ENCODE assay signal across 12 cellular contexts in the genomic region with DNA sequence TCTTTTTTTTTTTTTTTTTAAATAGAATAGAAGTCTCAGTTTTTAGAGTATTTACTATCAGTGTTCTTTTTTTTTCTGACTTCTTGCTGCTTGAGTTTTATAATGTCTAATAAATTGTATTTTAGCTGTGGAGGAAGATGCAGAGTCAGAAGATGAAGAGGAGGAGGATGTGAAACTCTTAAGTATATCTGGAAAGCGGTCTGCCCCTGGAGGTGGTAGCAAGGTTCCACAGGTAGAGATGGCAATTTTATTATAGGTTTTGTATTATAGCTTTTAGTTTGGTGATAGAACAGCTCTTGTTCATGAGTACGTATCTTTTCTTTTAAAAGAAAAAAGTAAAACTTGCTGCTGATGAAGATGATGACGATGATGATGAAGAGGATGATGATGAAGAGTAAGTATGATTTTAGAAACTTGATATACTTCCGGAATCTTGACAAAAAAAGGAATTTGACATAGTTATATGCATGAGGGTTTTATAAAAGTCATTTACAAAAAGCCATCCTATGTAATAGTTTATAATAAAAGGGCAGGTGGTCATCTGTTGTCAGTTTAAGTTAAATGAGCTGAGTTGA. TPM values are rescaled to one million over a fixed set of nuclear protein-coding genes. Genes with fewer than 3 reads are reported as not detected.
DNase-seq lines count a peak whose midpoint lies in the region; ATAC-seq and TF ChIP-seq lines count a peak whose summit lies in the region.
"Had no signal": no experiment of that assay in that cellular context is flagged by ENCODE, and none has a peak within 500 bp of the region (broad histone marks: within the 10 kb centered on the region; RNA-seq: fewer than 3 reads in every experiment).

No MANE protein-coding gene starts in this region.

- peak overlapping the region; percentile 99 for H3K4me2 ChIP-seq in OCI-LY7 (ENCODE audit: low read length)

- no peaks in the 10 kb centered on the region for H3K9me2 ChIP-seq in OCI-LY7 (ENCODE audit: insufficient read depth, low read length)

- peaks cover 91% of the 10 kb centered on the region for H4K20me1 ChIP-seq in OCI-LY7 (ENCODE audit: insufficient read depth, low read length)

- peaks cover 52 to 80% of the 10 kb centered on the region in 2 donors for H3K36me3 Mint-ChIP-seq in activated naive CD4-positive, alpha-beta T cell treated with anti-CD3 and anti-CD28 coated beads, Interleukin-2, amount 50 U/mL, for 72 hours
- H3K36me3 Mint-ChIP-seq in central memory CD8-positive, alpha-beta T cell (ENCODE audit: insufficient read depth) = peaks cover 87% of the 10 kb centered on the region
- peaks cover 66 to 72% of the 10 kb centered on the region in 2 donors for H3K36me3 Mint-ChIP-seq in stimulated activated naive B cell treated with anti-CD40 and anti-IgM and Interleukin-4, amounts not matched to agents 10 μg/mL and 1 μg/mL and 100 μg/mL, for 72 hours

- no TSS peak for BruUV-seq in OCI-LY7 (replicated peaks; lab: Mats Ljungman, UMichigan)

- H3K36me3 ChIP-seq in OCI-LY7 (ENCODE audit: insufficient read depth, low read length) = peaks cover 100% of the 10 kb centered on the region

- peaks cover 73% of the 10 kb centered on the region for H3K4me1 Mint-ChIP-seq in central memory CD8-positive, alpha-beta T cell
- peaks cover 29 to 75% of the 10 kb centered on the region in 2 donors for H3K4me1 Mint-ChIP-seq in stimulated activated naive B cell treated with anti-CD40 and anti-IgM and Interleukin-4, amounts not matched to agents 10 μg/mL and 1 μg/mL and 100 μg/mL, for 72 hours

- H3K27ac ChIP-seq in OCI-LY7 (ENCODE audit: low read depth, low read length, poor library complexity, severe bottlenecking) = peak overlapping the region; percentile 11
- H3K27ac ChIP-seq: tibial artery had no signal

- POLR2A ChIA-PET in OCI-LY7 (lab: Charles Lee) = interaction anchor here (0.6 to 2.0 kb wide), 5 partner anchors 8 to 679 kb away, joined by 3 to 7 read pairs (median 5); no protein-coding TSS in a partner anchor

- H3K9me3 ChIP-seq in OCI-LY7 (ENCODE audit: low read length) = no peaks in the 10 kb centered on the region
- H3K9me3 ChIP-seq: mucosa of descending colon, tibial artery had no signal

- ATAC-seq in activated naive CD4-positive, alpha-beta T cell treated with anti-CD3 and anti-CD28 coated beads, Interleukin-2, amount 50 U/mL, for 72 hours = no peak
- no peak for ATAC-seq in central memory CD8-positive, alpha-beta T cell (replicated peaks; ENCODE audit: extremely low read depth, poor library complexity, severe bottlenecking)
- ATAC-seq in stimulated activated naive B cell treated with anti-CD40 and anti-IgM and Interleukin-4, amounts not matched to agents 10 μg/mL and 1 μg/mL and 100 μg/mL, for 72 hours (replicated peaks) = no peak
- ATAC-seq: mucosa of descending colon had no signal

- no peak overlapping the region for H3K4me3 Mint-ChIP-seq in central memory CD8-positive, alpha-beta T cell
- peak overlapping the region; percentile 50 to 62 for H3K4me3 Mint-ChIP-seq in stimulated activated naive B cell treated with anti-CD40 and anti-IgM and Interleukin-4, amounts not matched to agents 10 μg/mL and 1 μg/mL and 100 μg/mL, for 72 hours

- CTCF ChIA-PET in OCI-LY7 (lab: Charles Lee; ENCODE audit: unreplicated experiment) = no interaction called here

- no peak for DNase-seq in activated naive CD4-positive, alpha-beta T cell treated with anti-CD3 and anti-CD28 coated beads, Interleukin-2, amount 50 U/mL, for 72 hours (ENCODE audit: low spot score in 2 of 2)
- no peak for DNase-seq in activated naive CD4-positive, alpha-beta T cell (lab: John Stamatoyannopoulos, UW)
- DNase-seq in OCI-LY7 (ENCODE audit: low spot score) (no peak), SHP77 (lab: John Stamatoyannopoulos, UW) (no peak), HUDEP-2 (lab: John Stamatoyannopoulos, UW; ENCODE audit: unreplicated experiment in 76 of 76) (no peak), HPDE6-E6E7 (ENCODE audit: extremely low spot score) (no peak)
- no peak for DNase-seq in central memory CD8-positive, alpha-beta T cell (ENCODE audit: low spot score in 2 of 2)
- DNase-seq in stimulated activated naive B cell treated with anti-CD40 and anti-IgM and Interleukin-4, amounts not matched to agents 10 μg/mL and 1 μg/mL and 100 μg/mL, for 72 hours = no peak
- DNase-seq: mucosa of descending colon, NCI-H2171 treated with DMSO at 0.1 percent for 48 hours, SIG-M5, tibial artery had no signal

- TF ChIP-seq CTCF in OCI-LY7 (conservative IDR thresholded peaks at IDR 0.05; ENCODE audit: low read length) = peak; percentile 51

- peak overlapping the region; percentile 83 to 100 for H3K27ac Mint-ChIP-seq in activated naive CD4-positive, alpha-beta T cell treated with anti-CD3 and anti-CD28 coated beads, Interleukin-2, amount 50 U/mL, for 72 hours
- H3K27ac Mint-ChIP-seq in central memory CD8-positive, alpha-beta T cell (ENCODE audit: low read depth) = peak overlapping the region; percentile 71
- H3K27ac Mint-ChIP-seq in stimulated activated naive B cell treated with anti-CD40 and anti-IgM and Interleukin-4, amounts not matched to agents 10 μg/mL and 1 μg/mL and 100 μg/mL, for 72 hours = peak overlapping the region; percentile 81

- H3K27me3 Mint-ChIP-seq in central memory CD8-positive, alpha-beta T cell = no peaks in the 10 kb centered on the region
- H3K27me3 Mint-ChIP-seq in stimulated activated naive B cell treated with anti-CD40 and anti-IgM and Interleukin-4, amounts not matched to agents 10 μg/mL and 1 μg/mL and 100 μg/mL, for 72 hours = peaks cover 0 to 2% of the 10 kb centered on the region in 2 donors

- H3K79me2 ChIP-seq in OCI-LY7 (ENCODE audit: insufficient read depth, low read depth, low read length) = peaks cover 100% of the 10 kb centered on the region

- peak overlapping the region; percentile 99 for H3K4me3 ChIP-seq in OCI-LY7 (ENCODE audit: low read depth, low read length, poor library complexity, severe bottlenecking)
- H3K4me3 ChIP-seq: mucosa of descending colon, tibial artery had no signal

- no peak overlapping the region for H2AFZ ChIP-seq in OCI-LY7 (ENCODE audit: low read length)

- no peaks in the 10 kb centered on the region for H3K9me3 Mint-ChIP-seq in activated naive CD4-positive, alpha-beta T cell treated with anti-CD3 and anti-CD28 coated beads, Interleukin-2, amount 50 U/mL, for 72 hours
- no peaks in the 10 kb centered on the region for H3K9me3 Mint-ChIP-seq in central memory CD8-positive, alpha-beta T cell
- no peaks in the 10 kb centered on the region for H3K9me3 Mint-ChIP-seq in stimulated activated naive B cell treated with anti-CD40 and anti-IgM and Interleukin-4, amounts not matched to agents 10 μg/mL and 1 μg/mL and 100 μg/mL, for 72 hours

- intact Hi-C loops in OCI-LY7 (cut with micrococcal nuclease; ENCODE audit: unreplicated experiment) = loop anchor here (2.0 kb wide), 1 partner anchor 14 kb away; no protein-coding TSS in a partner anchor

- peaks cover 35% of the 10 kb centered on the region for H3K4me1 ChIP-seq in OCI-LY7 (ENCODE audit: insufficient read depth, low read length, poor library complexity, severe bottlenecking)

RNA-seq across cellular contexts. Expression of a gene that starts 5.0 kb away (rescaled TPM):
- 1,000 to 10,000 TPM; 2,118 to 2,656 TPM for total RNA-seq in activated naive CD4-positive, alpha-beta T cell treated with anti-CD3 and anti-CD28 coated beads, Interleukin-2, amount 50 U/mL, for 72 hours
- 1,091 and 1,434 TPM in 2 replicates for total RNA-seq in OCI-LY7 (2014; rRNA removed; shearing (Covaris generic))
- 2,027 and 2,059 TPM in 2 replicates for total RNA-seq in OCI-LY7 (2022)

RNA-seq across cellular contexts. Expression of a gene that starts 26.8 kb away (rescaled TPM):
- total RNA-seq in activated naive CD4-positive, alpha-beta T cell treated with anti-CD3 and anti-CD28 coated beads, Interleukin-2, amount 50 U/mL, for 72 hours = under 1 TPM in 1 of 2 donors, not detected in 1; 0.36 TPM
- total RNA-seq in OCI-LY7 (2014; rRNA removed; shearing (Covaris generic)) = 0.16 TPM in 1 of 2 replicates, not detected in the other
- total RNA-seq in OCI-LY7 (2022) = not detected in 2 replicates
